8 cellular contexts compared by ENCODE assay signal in the genomic region with DNA sequence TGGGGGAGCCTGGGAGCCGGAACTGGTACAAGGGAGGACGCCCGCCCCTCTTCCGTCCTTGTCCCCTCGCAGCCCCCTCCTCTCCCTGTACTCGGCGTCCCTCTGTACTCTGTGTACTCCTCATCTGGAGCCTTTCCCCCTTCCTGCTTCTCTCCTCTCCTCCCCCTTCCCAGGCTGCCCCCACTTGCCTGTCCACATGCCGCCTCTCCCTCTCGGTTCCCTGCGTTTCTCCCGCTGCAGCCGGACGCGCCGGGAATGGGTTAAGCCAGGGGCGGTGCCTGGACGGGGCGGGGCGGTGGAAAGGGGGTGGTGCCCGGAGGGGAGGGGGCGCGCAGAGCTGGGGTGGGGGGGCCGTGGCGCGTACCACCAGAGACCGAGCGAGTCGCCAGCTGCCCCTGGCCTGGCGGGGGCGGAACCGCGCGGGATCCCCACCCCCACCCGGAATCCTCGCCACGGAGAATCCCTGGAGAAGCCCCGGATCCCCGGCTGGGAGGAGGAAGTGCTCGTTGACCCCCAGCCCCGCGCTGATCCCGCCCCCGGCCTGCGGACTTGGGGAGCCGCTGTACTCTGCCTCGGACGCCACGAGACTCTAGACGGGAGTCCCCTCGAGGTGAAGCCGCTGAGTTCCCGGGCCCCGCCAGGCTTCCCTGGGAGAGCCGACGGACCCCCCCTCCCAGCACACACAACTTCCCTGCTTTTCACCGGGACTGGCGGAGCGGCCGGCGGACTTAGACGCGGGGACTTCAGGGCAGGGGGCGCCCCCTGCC. TPM values are rescaled to one million over a fixed set of nuclear protein-coding genes. Genes with fewer than 3 reads are reported as not detected.
DNase-seq lines count a peak whose midpoint lies in the region; ATAC-seq and TF ChIP-seq lines count a peak whose summit lies in the region.

No MANE protein-coding gene starts in this region.

- CTCF ChIA-PET in activated CD4-positive, alpha-beta memory T cell treated with anti-CD3 and anti-CD28 coated beads for 36 hours (lab: Charles Lee): interaction anchor here (0.8 to 2.3 kb wide), 6 partner anchors 9 to 39 kb away, joined by 3 to 10 read pairs (median 4); no protein-coding TSS in a partner anchor

- H3K27me3 Mint-ChIP-seq in CD4-positive, CD25-positive, alpha-beta regulatory T cell: no peaks in the 10 kb centered on the region
- no peaks in the 10 kb centered on the region for H3K27me3 Mint-ChIP-seq in activated CD4-positive, alpha-beta memory T cell treated with anti-CD3 and anti-CD28 coated beads for 36 hours
- H3K27me3 Mint-ChIP-seq in natural killer cell (ENCODE audit: low read depth in 2 of 2): no peaks in the 10 kb centered on the region

- H3K27ac ChIP-seq in CD4-positive, CD25-positive, alpha-beta regulatory T cell (ENCODE audit: insufficient read depth, low read length, poor library complexity, severe bottlenecking): peak overlapping the region; percentile 96

- intact Hi-C loops in activated CD4-positive, alpha-beta memory T cell treated with anti-CD3 and anti-CD28 coated beads for 36 hours (cut with micrococcal nuclease): loop anchor here (1.0 kb wide), 2 partner anchors 19 to 25 kb away; no protein-coding TSS in a partner anchor
- intact Hi-C loops in natural killer cell (cut with micrococcal nuclease): loop anchor here (1.0 kb wide), 1 partner anchor 19 kb away; no protein-coding TSS in a partner anchor

- no peak for ATAC-seq in CD4-positive, CD25-positive, alpha-beta regulatory T cell (ENCODE audit: low read depth in 2 of 2)
- ATAC-seq in natural killer cell (peak in 1 of 3 donors; percentile 1), HG03342 (IDR thresholded peaks at IDR 0.05; ENCODE audit: unreplicated experiment) (no peak)

- H3K36me3 ChIP-seq in CD4-positive, CD25-positive, alpha-beta regulatory T cell (ENCODE audit: control insufficient read depth, insufficient read depth, low read length): peaks cover 11% of the 10 kb centered on the region

- TF ChIP-seq CTCF in fibroblast of the aortic adventitia (IDR thresholded peaks at IDR 0.05; ENCODE audit: insufficient read depth, low read length): no peak
- TF ChIP-seq CTCF in natural killer cell (IDR thresholded peaks at IDR 0.05): no peak

- H3K9me3 Mint-ChIP-seq in CD4-positive, CD25-positive, alpha-beta regulatory T cell: no peaks in the 10 kb centered on the region
- no peaks in the 10 kb centered on the region for H3K9me3 Mint-ChIP-seq in activated CD4-positive, alpha-beta memory T cell treated with anti-CD3 and anti-CD28 coated beads for 36 hours
- H3K9me3 Mint-ChIP-seq in natural killer cell: no peaks in the 10 kb centered on the region

- peaks cover 0 to 85% (median 53%) of the 10 kb centered on the region in 4 donors for H3K4me1 Mint-ChIP-seq in CD4-positive, CD25-positive, alpha-beta regulatory T cell
- peaks cover 80% of the 10 kb centered on the region for H3K4me1 Mint-ChIP-seq in activated CD4-positive, alpha-beta memory T cell treated with anti-CD3 and anti-CD28 coated beads for 36 hours (ENCODE audit: low read depth)
- H3K4me1 Mint-ChIP-seq in natural killer cell: peaks cover 68 to 88% of the 10 kb centered on the region in 2 donors

- peak overlapping the region; percentile 57 for H3K4me3 ChIP-seq in CD4-positive, CD25-positive, alpha-beta regulatory T cell (ENCODE audit: low read depth, low read length)
- peak overlapping the region; percentile 85 for H3K4me3 ChIP-seq in fibroblast of the aortic adventitia (ENCODE audit: low read depth, low read length)

- peaks cover 4% of the 10 kb centered on the region for H3K36me3 Mint-ChIP-seq in CD4-positive, CD25-positive, alpha-beta regulatory T cell
- peaks cover 9% of the 10 kb centered on the region for H3K36me3 Mint-ChIP-seq in activated CD4-positive, alpha-beta memory T cell treated with anti-CD3 and anti-CD28 coated beads for 36 hours
- no peaks in the 10 kb centered on the region for H3K36me3 Mint-ChIP-seq in natural killer cell

- no peaks in the 10 kb centered on the region for H3K9me3 ChIP-seq in CD4-positive, CD25-positive, alpha-beta regulatory T cell (ENCODE audit: control insufficient read depth in 2 of 2, low read length in 2 of 2)

- POLR2A ChIA-PET in activated CD4-positive, alpha-beta memory T cell treated with anti-CD3 and anti-CD28 coated beads for 36 hours (lab: Charles Lee): interaction anchor here (0.6 to 1.6 kb wide), 6 partner anchors 12 to 43 kb away, joined by 3 to 9 read pairs (median 3); no protein-coding TSS in a partner anchor

- peaks cover 80% of the 10 kb centered on the region for H3K4me1 ChIP-seq in CD4-positive, CD25-positive, alpha-beta regulatory T cell (ENCODE audit: control insufficient read depth, insufficient read depth, low read length, poor library complexity, severe bottlenecking)

- peak overlapping the region; percentile 5 to 99 (median 93) for H3K27ac Mint-ChIP-seq in CD4-positive, CD25-positive, alpha-beta regulatory T cell
- H3K27ac Mint-ChIP-seq in activated CD4-positive, alpha-beta memory T cell treated with anti-CD3 and anti-CD28 coated beads for 36 hours: no peak overlapping the region
- peak overlapping the region; percentile 89 to 97 for H3K27ac Mint-ChIP-seq in natural killer cell

- no peaks in the 10 kb centered on the region for H3K27me3 ChIP-seq in CD4-positive, CD25-positive, alpha-beta regulatory T cell (ENCODE audit: control insufficient read depth, insufficient read depth, low read length)

- peak overlapping the region; percentile 27 to 91 (median 84) for H3K4me3 Mint-ChIP-seq in CD4-positive, CD25-positive, alpha-beta regulatory T cell
- H3K4me3 Mint-ChIP-seq in activated CD4-positive, alpha-beta memory T cell treated with anti-CD3 and anti-CD28 coated beads for 36 hours: peak overlapping the region; percentile 66
- H3K4me3 Mint-ChIP-seq in natural killer cell: peak overlapping the region; percentile 85

- DNase-seq in CD4-positive, CD25-positive, alpha-beta regulatory T cell: peak in 1 of 3 donors; percentile 36
- peak; percentile 79 for DNase-seq in HuH-7.5 (ENCODE audit: low spot score)
- peak; percentile 27 for DNase-seq in activated CD4-positive, alpha-beta memory T cell treated with anti-CD3 and anti-CD28 coated beads for 36 hours
- peak; percentile 57 for DNase-seq in fibroblast of the aortic adventitia (ENCODE audit: low read depth)
- peak; percentile 53 for DNase-seq in natural killer cell
- DNase-seq in SKM-1 (lab: John Stamatoyannopoulos, UW; ENCODE audit: unreplicated experiment): no peak
- DNase-seq in SKM-1 treated with dmso at 0.1 percent for 144 hours (lab: John Stamatoyannopoulos, UW; ENCODE audit: unreplicated experiment): no peak

RNA-seq across cellular contexts. Expression of a gene that starts 22.5 kb away (rescaled TPM):
- total RNA-seq in CD4-positive, CD25-positive, alpha-beta regulatory T cell: not detected
- polyA plus RNA-seq in CD4-positive, CD25-positive, alpha-beta regulatory T cell: not detected
- total RNA-seq in activated CD4-positive, alpha-beta memory T cell treated with anti-CD3 and anti-CD28 coated beads for 36 hours: under 1 TPM in 1 of 2 experiments, not detected in 1; 0.27 TPM
- total RNA-seq in fibroblast of the aortic adventitia (ENCODE audit: low replicate concordance): 5.9 TPM in 1 of 2 replicates, not detected in the other
- total RNA-seq in natural killer cell: not detected

RNA-seq across cellular contexts. Expression of a gene that starts 33.0 kb away (rescaled TPM):
- 126 TPM for total RNA-seq in CD4-positive, CD25-positive, alpha-beta regulatory T cell
- 10 to 100 TPM in 3 of 4 donors, 1 to 10 TPM in 1; 7.3 to 14.5 (median 12.6) TPM for polyA plus RNA-seq in CD4-positive, CD25-positive, alpha-beta regulatory T cell
- total RNA-seq in activated CD4-positive, alpha-beta memory T cell treated with anti-CD3 and anti-CD28 coated beads for 36 hours: 10 to 100 TPM; 31.2 TPM
- 16.0 and 25.2 TPM in 2 replicates for total RNA-seq in fibroblast of the aortic adventitia (ENCODE audit: low replicate concordance)
- 10 to 100 TPM; 75.9 to 94.6 (median 79.1) TPM for total RNA-seq in natural killer cell

RNA-seq across cellular contexts. Expression of a gene that starts 54.3 kb away (rescaled TPM):
- total RNA-seq in CD4-positive, CD25-positive, alpha-beta regulatory T cell: 5.7 TPM
- 1 to 10 TPM in 2 of 4 donors, under 1 TPM in 1, not detected in 1; 0.59 to 1.7 (median 1.1) TPM for polyA plus RNA-seq in CD4-positive, CD25-positive, alpha-beta regulatory T cell
- total RNA-seq in activated CD4-positive, alpha-beta memory T cell treated with anti-CD3 and anti-CD28 coated beads for 36 hours: 10 to 100 TPM; 95.6 to 95.7 TPM
- total RNA-seq in fibroblast of the aortic adventitia (ENCODE audit: low replicate concordance): 2.9 and 40.4 TPM in 2 replicates
- 1 to 10 TPM; 3.4 to 4.9 (median 3.8) TPM for total RNA-seq in natural killer cell

Comparison
In these comparisons a context has a peak if more than half of its experiments do, and no peak if none do; other contexts are left out.
1. DNase-seq: peak in HuH-7.5 (single experiment), activated CD4-positive, alpha-beta memory T cell treated with anti-CD3 and anti-CD28 coated beads for 36 hours (single experiment), fibroblast of the aortic adventitia (single experiment) and natural killer cell (single experiment); none in SKM-1 (single experiment) and SKM-1 treated with dmso at 0.1 percent for 144 hours (single experiment).
2. Peak in every context shown above with its lines, with median percentiles within 50 percentile points of each other: H3K4me3 Mint-ChIP-seq.